8 cellular contexts compared by ENCODE assay signal in the genomic region with DNA sequence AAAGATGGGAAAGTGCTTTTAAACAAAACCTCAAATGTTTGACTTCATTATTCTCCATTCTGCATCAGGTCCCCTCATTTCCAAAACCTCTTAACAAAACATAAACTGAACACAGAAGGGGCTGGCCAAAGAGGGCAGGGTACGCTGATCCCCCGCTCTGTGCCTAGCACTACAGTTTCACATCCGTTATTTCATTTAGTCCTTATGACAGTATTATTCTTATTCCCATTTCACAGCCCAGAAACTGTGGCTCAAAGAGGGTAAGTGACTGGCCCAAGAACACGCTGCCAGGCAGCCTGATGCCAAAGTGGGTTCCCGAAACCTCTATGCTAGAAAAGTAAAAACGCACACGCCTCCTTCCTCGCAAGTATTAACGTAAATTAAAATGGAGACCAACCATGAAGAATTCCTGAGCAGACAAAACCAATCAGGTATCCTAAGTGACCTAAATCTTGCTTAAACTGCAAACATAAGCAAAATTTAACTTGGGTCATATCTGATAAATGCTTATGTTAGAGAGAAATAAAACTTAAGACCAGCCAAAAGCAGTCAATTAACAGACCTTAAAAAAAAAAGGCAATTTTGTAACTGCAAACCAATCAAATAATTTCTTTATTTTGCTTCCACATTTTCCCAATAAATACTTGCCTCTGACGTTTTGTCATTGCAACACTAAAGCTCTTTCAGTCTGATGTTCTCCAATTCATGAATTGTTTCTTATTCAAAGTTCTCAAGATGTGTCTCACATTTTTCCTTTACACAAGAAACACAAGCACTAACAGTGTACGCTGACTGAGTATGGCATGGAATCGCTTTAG. TPM values are rescaled to one million over a fixed set of nuclear protein-coding genes. Genes with fewer than 3 reads are reported as not detected.
DNase-seq lines count a peak whose midpoint lies in the region; ATAC-seq, FAIRE-seq and TF ChIP-seq lines count a peak whose summit lies in the region.

No MANE protein-coding gene starts in this region.

- CTCF ChIA-PET in CD4-positive, alpha-beta memory T cell (lab: Charles Lee; ENCODE audit: partially characterized antibody): interaction anchor here (1.0 kb wide), 1 partner anchor 9 kb away, joined by 3 read pairs; no protein-coding TSS in a partner anchor

- intact Hi-C loops in CD4-positive, alpha-beta memory T cell (cut with micrococcal nuclease): loop anchor here (10.0 kb wide), 3 partner anchors 451 to 1911 kb away; a partner anchor contains a TSS

- DNase-seq in CD4-positive, alpha-beta memory T cell: no peak
- no peak for DNase-seq in NT2/D1 (ENCODE audit: low read depth, low spot score)
- no peak for DNase-seq in NCI-H1105 treated with DMSO at 0.1 percent for 48 hours (lab: John Stamatoyannopoulos, UW)
- DNase-seq in GM19240 (ENCODE audit: insufficient read length, low spot score): no peak
- DNase-seq in AG08395 (ENCODE audit: low spot score): no peak

- H3K9ac ChIP-seq in NT2/D1 (ENCODE audit: insufficient read length, low read depth): peak overlapping the region; percentile 46

- no peaks in the 10 kb centered on the region for H3K9me3 Mint-ChIP-seq in CD4-positive, alpha-beta memory T cell

- peaks cover 43% of the 10 kb centered on the region for H3K4me1 ChIP-seq in CD4-positive, alpha-beta memory T cell (ENCODE audit: insufficient read depth, low read length)
- H3K4me1 ChIP-seq in NT2/D1 (ENCODE audit: insufficient read depth, insufficient read length) (no peaks in the 10 kb centered on the region), neutrophil (ENCODE audit: control insufficient read depth in 1 of 2, insufficient read depth in 1 of 2, low read depth in 1 of 2, low read length in 1 of 2) (peaks cover 34 to 39% of the 10 kb centered on the region in 2 experiments)

- no peaks in the 10 kb centered on the region for H3K27me3 ChIP-seq in CD4-positive, alpha-beta memory T cell (ENCODE audit: insufficient read depth, low read length)
- no peaks in the 10 kb centered on the region for H3K27me3 ChIP-seq in NT2/D1 (ENCODE audit: insufficient read depth, insufficient read length)
- no peaks in the 10 kb centered on the region for H3K27me3 ChIP-seq in neutrophil

- FAIRE-seq in endometrium (lab: Jason Lieb, UNC): peak; percentile 31

- ATAC-seq in GM21360 (IDR thresholded peaks at IDR 0.05; ENCODE audit: unreplicated experiment): no peak

- no peaks in the 10 kb centered on the region for H3K9me3 ChIP-seq in CD4-positive, alpha-beta memory T cell (ENCODE audit: control insufficient read depth in 1 of 2, low read length in 2 of 2)
- H3K9me3 ChIP-seq in NT2/D1 (ENCODE audit: insufficient read depth, low read length): no peaks in the 10 kb centered on the region
- no peaks in the 10 kb centered on the region for H3K9me3 ChIP-seq in neutrophil

- H3K4me1 Mint-ChIP-seq in CD4-positive, alpha-beta memory T cell: peaks cover 31 to 61% (median 48%) of the 10 kb centered on the region in 4 donors

- no peaks in the 10 kb centered on the region for H3K27me3 Mint-ChIP-seq in CD4-positive, alpha-beta memory T cell

- peak overlapping the region; percentile 86 to 100 (median 100) for H3K27ac Mint-ChIP-seq in CD4-positive, alpha-beta memory T cell

- POLR2A ChIA-PET in CD4-positive, alpha-beta memory T cell (lab: Charles Lee; ENCODE audit: partially characterized antibody): interaction anchor here (1.2 to 1.3 kb wide), 3 partner anchors 95 to 311 kb away, joined by 3 to 6 read pairs (median 4); no protein-coding TSS in a partner anchor

- H3K27ac ChIP-seq in CD4-positive, alpha-beta memory T cell (ENCODE audit: low read depth, low read length): peak overlapping the region; percentile 71
- H3K27ac ChIP-seq in neutrophil: peak overlapping the region; percentile 99

- H3K36me3 ChIP-seq in CD4-positive, alpha-beta memory T cell (ENCODE audit: insufficient read depth, low read length): no peaks in the 10 kb centered on the region
- no peaks in the 10 kb centered on the region for H3K36me3 ChIP-seq in NT2/D1 (ENCODE audit: insufficient read depth, insufficient read length, low read length)
- H3K36me3 ChIP-seq in neutrophil: no peaks in the 10 kb centered on the region

- peak overlapping the region; percentile 85 to 97 (median 94) for H3K4me3 Mint-ChIP-seq in CD4-positive, alpha-beta memory T cell

- no peak for TF ChIP-seq CTCF in neutrophil (IDR thresholded peaks at IDR 0.05)

- H3K36me3 Mint-ChIP-seq in CD4-positive, alpha-beta memory T cell: peaks cover 1 to 6% of the 10 kb centered on the region in 2 donors

- H3K4me3 ChIP-seq in CD4-positive, alpha-beta memory T cell (ENCODE audit: low read length in 2 of 2): peak overlapping the region; percentile 32 to 44
- peak overlapping the region; percentile 27 for H3K4me3 ChIP-seq in NT2/D1 (ENCODE audit: insufficient read length, low read depth)
- peak overlapping the region; percentile 65 to 75 for H3K4me3 ChIP-seq in neutrophil (ENCODE audit: low read depth in 1 of 2, low read length in 1 of 2)

RNA-seq across cellular contexts. Expression of a gene that starts 0.7 kb away (rescaled TPM):
- 10 to 100 TPM; 11.3 to 11.7 TPM for total RNA-seq in CD4-positive, alpha-beta memory T cell
- 1 to 10 TPM; 8.3 to 8.6 TPM for polyA plus RNA-seq in CD4-positive, alpha-beta memory T cell

RNA-seq across cellular contexts. Expression of a gene that starts 3.3 kb away (rescaled TPM):
- total RNA-seq in CD4-positive, alpha-beta memory T cell: 10 to 100 TPM; 29.6 to 31.0 TPM
- 1 to 10 TPM; 5.1 to 8.2 TPM for polyA plus RNA-seq in CD4-positive, alpha-beta memory T cell

RNA-seq across cellular contexts. Expression of a gene that starts 47.4 kb away (rescaled TPM):
- total RNA-seq in CD4-positive, alpha-beta memory T cell: not detected
- polyA plus RNA-seq in CD4-positive, alpha-beta memory T cell: not detected
